Comparison of ENCODE assay signal across 1 cellular context in the genomic region with DNA sequence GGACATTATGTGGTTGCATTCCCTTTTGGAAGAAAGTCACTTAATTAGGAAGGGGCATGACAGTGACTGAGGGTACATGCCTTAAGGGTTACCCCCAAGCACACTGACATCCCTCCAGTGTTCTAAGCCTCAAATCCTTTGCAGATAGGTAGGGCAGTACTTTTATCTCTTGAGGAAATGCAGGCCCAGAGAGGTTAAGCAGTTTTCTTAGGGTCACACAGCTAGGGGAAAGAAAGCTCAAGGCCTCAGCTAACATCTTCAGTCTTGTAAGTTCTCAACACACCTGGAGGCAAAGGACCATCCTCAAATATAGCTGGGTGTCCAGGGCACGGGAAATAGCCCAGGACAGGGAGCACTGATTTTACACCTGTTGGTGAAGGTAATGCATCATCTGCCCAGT.
A peak's percentile ranks its signal among the peaks of the same experiment; 100 is the strongest.
TF ChIP-seq lines count a peak whose summit lies in the region.

No MANE protein-coding gene starts in this region.

TF ChIP-seq in K562, 482 proteins besides CTCF, POLR2A, EP300 and RAD21:
- TF ChIP-seq, protein P1, sequence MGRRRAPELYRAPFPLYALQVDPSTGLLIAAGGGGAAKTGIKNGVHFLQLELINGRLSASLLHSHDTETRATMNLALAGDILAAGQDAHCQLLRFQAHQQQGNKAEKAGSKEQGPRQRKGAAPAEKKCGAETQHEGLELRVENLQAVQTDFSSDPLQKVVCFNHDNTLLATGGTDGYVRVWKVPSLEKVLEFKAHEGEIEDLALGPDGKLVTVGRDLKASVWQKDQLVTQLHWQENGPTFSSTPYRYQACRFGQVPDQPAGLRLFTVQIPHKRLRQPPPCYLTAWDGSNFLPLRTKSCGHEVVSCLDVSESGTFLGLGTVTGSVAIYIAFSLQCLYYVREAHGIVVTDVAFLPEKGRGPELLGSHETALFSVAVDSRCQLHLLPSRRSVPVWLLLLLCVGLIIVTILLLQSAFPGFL (CRISPR knock-in tag; IDR thresholded peaks at IDR 0.05) = no peak
- TF ChIP-seq ZFP36 (IDR thresholded peaks at IDR 0.05; ENCODE audit: low read depth, low read length, partially characterized antibody) = peak; percentile 54
- peak; percentile 77 for TF ChIP-seq RBM25 (IDR thresholded peaks at IDR 0.05; ENCODE audit: low read depth, low read length, severe bottlenecking)
- TF ChIP-seq, protein P2, sequence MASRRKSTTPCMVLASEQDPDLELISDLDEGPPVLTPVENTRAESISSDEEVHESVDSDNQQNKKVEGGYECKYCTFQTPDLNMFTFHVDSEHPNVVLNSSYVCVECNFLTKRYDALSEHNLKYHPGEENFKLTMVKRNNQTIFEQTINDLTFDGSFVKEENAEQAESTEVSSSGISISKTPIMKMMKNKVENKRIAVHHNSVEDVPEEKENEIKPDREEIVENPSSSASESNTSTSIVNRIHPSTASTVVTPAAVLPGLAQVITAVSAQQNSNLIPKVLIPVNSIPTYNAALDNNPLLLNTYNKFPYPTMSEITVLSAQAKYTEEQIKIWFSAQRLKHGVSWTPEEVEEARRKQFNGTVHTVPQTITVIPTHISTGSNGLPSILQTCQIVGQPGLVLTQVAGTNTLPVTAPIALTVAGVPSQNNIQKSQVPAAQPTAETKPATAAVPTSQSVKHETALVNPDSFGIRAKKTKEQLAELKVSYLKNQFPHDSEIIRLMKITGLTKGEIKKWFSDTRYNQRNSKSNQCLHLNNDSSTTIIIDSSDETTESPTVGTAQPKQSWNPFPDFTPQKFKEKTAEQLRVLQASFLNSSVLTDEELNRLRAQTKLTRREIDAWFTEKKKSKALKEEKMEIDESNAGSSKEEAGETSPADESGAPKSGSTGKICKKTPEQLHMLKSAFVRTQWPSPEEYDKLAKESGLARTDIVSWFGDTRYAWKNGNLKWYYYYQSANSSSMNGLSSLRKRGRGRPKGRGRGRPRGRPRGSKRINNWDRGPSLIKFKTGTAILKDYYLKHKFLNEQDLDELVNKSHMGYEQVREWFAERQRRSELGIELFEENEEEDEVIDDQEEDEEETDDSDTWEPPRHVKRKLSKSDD (conservative IDR thresholded peaks at IDR 0.05; ENCODE audit: low read length) = no peak
- TF ChIP-seq GABPB2 (CRISPR knock-in tag; conservative IDR thresholded peaks at IDR 0.05) = no peak
- TF ChIP-seq SIRT6 (IDR thresholded peaks at IDR 0.05; ENCODE audit: low read depth, low read length) = no peak
- TF ChIP-seq, protein P3, sequence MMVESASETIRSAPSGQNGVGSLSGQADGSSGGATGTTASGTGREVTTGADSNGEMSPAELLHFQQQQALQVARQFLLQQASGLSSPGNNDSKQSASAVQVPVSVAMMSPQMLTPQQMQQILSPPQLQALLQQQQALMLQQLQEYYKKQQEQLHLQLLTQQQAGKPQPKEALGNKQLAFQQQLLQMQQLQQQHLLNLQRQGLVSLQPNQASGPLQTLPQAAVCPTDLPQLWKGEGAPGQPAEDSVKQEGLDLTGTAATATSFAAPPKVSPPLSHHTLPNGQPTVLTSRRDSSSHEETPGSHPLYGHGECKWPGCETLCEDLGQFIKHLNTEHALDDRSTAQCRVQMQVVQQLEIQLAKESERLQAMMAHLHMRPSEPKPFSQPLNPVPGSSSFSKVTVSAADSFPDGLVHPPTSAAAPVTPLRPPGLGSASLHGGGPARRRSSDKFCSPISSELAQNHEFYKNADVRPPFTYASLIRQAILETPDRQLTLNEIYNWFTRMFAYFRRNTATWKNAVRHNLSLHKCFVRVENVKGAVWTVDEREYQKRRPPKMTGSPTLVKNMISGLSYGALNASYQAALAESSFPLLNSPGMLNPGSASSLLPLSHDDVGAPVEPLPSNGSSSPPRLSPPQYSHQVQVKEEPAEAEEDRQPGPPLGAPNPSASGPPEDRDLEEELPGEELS (CRISPR knock-in tag; IDR thresholded peaks at IDR 0.05; ENCODE audit: borderline replicate concordance) = no peak
- TF ChIP-seq ZFP30 (CRISPR knock-in tag; IDR thresholded peaks at IDR 0.05; ENCODE audit: borderline replicate concordance) = no peak
- TF ChIP-seq, protein P4, sequence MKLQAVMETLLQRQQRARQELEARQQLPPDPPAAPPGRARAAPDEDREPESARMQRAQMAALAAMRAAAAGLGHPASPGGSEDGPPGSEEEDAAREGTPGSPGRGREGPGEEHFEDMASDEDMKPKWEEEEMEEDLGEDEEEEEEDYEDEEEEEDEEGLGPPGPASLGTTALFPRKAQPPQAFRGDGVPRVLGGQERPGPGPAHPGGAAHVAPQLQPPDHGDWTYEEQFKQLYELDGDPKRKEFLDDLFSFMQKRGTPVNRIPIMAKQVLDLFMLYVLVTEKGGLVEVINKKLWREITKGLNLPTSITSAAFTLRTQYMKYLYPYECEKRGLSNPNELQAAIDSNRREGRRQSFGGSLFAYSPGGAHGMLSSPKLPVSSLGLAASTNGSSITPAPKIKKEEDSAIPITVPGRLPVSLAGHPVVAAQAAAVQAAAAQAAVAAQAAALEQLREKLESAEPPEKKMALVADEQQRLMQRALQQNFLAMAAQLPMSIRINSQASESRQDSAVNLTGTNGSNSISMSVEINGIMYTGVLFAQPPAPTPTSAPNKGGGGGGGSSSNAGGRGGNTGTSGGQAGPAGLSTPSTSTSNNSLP (IDR thresholded peaks at IDR 0.05; ENCODE audit: borderline replicate concordance, low read depth, low read length) = no peak
- TF ChIP-seq, protein P5, sequence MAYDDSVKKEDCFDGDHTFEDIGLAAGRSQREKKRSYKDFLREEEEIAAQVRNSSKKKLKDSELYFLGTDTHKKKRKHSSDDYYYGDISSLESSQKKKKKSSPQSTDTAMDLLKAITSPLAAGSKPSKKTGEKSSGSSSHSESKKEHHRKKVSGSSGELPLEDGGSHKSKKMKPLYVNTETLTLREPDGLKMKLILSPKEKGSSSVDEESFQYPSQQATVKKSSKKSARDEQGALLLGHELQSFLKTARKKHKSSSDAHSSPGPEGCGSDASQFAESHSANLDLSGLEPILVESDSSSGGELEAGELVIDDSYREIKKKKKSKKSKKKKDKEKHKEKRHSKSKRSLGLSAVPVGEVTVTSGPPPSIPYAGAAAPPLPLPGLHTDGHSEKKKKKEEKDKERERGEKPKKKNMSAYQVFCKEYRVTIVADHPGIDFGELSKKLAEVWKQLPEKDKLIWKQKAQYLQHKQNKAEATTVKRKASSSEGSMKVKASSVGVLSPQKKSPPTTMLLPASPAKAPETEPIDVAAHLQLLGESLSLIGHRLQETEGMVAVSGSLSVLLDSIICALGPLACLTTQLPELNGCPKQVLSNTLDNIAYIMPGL (CRISPR knock-in tag; IDR thresholded peaks at IDR 0.05) = no peak
